28 cellular contexts compared by ENCODE assay signal in genomic region chr12:23368590-23368989, GRCh38.
"Had no signal": no experiment of that assay in that cellular context is flagged by ENCODE, and none has a peak within 500 bp of the region (broad histone marks: within the 10 kb centered on the region; RNA-seq: fewer than 3 reads in every experiment).

No MANE protein-coding gene starts in this region.

- H3K4me3 ChIP-seq: body of pancreas, colonic mucosa, esophagus muscularis mucosa, gastroesophageal sphincter, heart right ventricle had no signal

- H3K36me3 Mint-ChIP-seq: activated naive CD8-positive, alpha-beta T cell had no signal

- H3K27ac ChIP-seq: body of pancreas, colonic mucosa, esophagus muscularis mucosa, foreskin keratinocyte, gastroesophageal sphincter, heart right ventricle had no signal

- H3K4me1 Mint-ChIP-seq: activated T-helper 17 cell treated with anti-CD3 and anti-CD28 coated beads, Interleukin-2, amount 50 U/mL, for 72 hours; T-helper 17 cell had no signal

- H3K27ac Mint-ChIP-seq: activated CD8-positive, alpha-beta T cell treated with anti-CD3 and anti-CD28 coated beads for 36 hours; activated naive CD8-positive, alpha-beta T cell; activated T-helper 17 cell treated with anti-CD3 and anti-CD28 coated beads, Interleukin-2, amount 50 U/mL, for 72 hours; endodermal cell; T-helper 17 cell; T-helper 2 cell treated with Interferon-gamma antibody and Interleukin-4, amounts not matched to agents 5 μg/mL and 100 μg/mL, for 36 hours had no signal

- H3K36me3 ChIP-seq: colonic mucosa, esophagus muscularis mucosa, gastroesophageal sphincter, heart right ventricle had no signal

- DNase-seq: activated CD4-positive, alpha-beta T cell treated with anti-CD3 and anti-CD28 coated beads for 48 hours; activated CD4-positive, alpha-beta T cell treated with anti-CD3 and anti-CD28 coated beads, Interleukin-2, amount 50 U/mL, for 1 hour; activated CD4-positive, alpha-beta T cell treated with anti-CD3 and anti-CD28 coated beads, Interleukin-2, amount 50 U/mL, for 48 hours; activated CD8-positive, alpha-beta memory T cell treated with anti-CD3 and anti-CD28 coated beads for 24 hours; activated CD8-positive, alpha-beta T cell treated with anti-CD3 and anti-CD28 coated beads for 36 hours; activated effector memory CD4-positive, alpha-beta T cell treated with Interleukin-2 at 50 U/mL for 16 hours; activated gamma-delta T cell treated with Interleukin-2 at 50 U/mL for 16 hours; activated naive CD4-positive, alpha-beta T cell treated with anti-CD3 and anti-CD28 coated beads, Interleukin-2, amount 50 U/mL, for 16 hours; activated naive CD4-positive, alpha-beta T cell treated with Interleukin-2 at 50 U/mL for 16 hours; activated T-cell treated with anti-CD3 and anti-CD28 coated beads, Interleukin-2, amount 50 U/mL, for 4 hours; amygdala; aorta; body of pancreas; caudate nucleus; colonic mucosa; effector memory CD4-positive, alpha-beta T cell; endodermal cell; erythroblast; foreskin keratinocyte; heart right ventricle; T-helper 1 cell; T-helper 17 cell; T1000 had no signal

- ATAC-seq: activated CD8-positive, alpha-beta T cell treated with anti-CD3 and anti-CD28 coated beads for 36 hours; activated T-cell treated with anti-CD3 and anti-CD28 coated beads, Interleukin-2, amount 50 U/mL, for 4 hours; activated T-helper 17 cell treated with anti-CD3 and anti-CD28 coated beads, Interleukin-2, amount 50 U/mL, for 72 hours; body of pancreas; foreskin keratinocyte; gastroesophageal sphincter; heart right ventricle; T-helper 17 cell had no signal

- H3K27me3 ChIP-seq: body of pancreas, colonic mucosa, esophagus muscularis mucosa, foreskin keratinocyte, gastroesophageal sphincter, heart right ventricle had no signal

- H3K4me3 Mint-ChIP-seq: activated CD8-positive, alpha-beta T cell treated with anti-CD3 and anti-CD28 coated beads for 36 hours; activated naive CD8-positive, alpha-beta T cell; activated T-cell treated with anti-CD3 and anti-CD28 coated beads, Interleukin-2, amount 50 U/mL, for 4 hours; activated T-helper 17 cell treated with anti-CD3 and anti-CD28 coated beads, Interleukin-2, amount 50 U/mL, for 72 hours; endodermal cell; T-helper 17 cell; T-helper 2 cell treated with Interferon-gamma antibody and Interleukin-4, amounts not matched to agents 5 μg/mL and 100 μg/mL, for 36 hours had no signal

- H3K9me3 ChIP-seq: body of pancreas, colonic mucosa, gastroesophageal sphincter had no signal

- H3K27me3 Mint-ChIP-seq: activated CD8-positive, alpha-beta T cell treated with anti-CD3 and anti-CD28 coated beads for 36 hours; activated naive CD8-positive, alpha-beta T cell; activated T-helper 17 cell treated with anti-CD3 and anti-CD28 coated beads, Interleukin-2, amount 50 U/mL, for 72 hours; T-helper 17 cell had no signal

- H3K4me1 ChIP-seq: body of pancreas, colonic mucosa, esophagus muscularis mucosa, foreskin keratinocyte, gastroesophageal sphincter, heart right ventricle had no signal
